19 cellular contexts compared by ENCODE assay signal in genomic region chr18:47903809-47904208, GRCh38. TPM values are rescaled to one million over a fixed set of nuclear protein-coding genes. Genes with fewer than 3 reads are reported as not detected.
DNase-seq lines count a peak whose midpoint lies in the region; ATAC-seq and TF ChIP-seq lines count a peak whose summit lies in the region.
"Had no signal": no experiment of that assay in that cellular context is flagged by ENCODE, and none has a peak within 500 bp of the region (broad histone marks: within the 10 kb centered on the region; RNA-seq: fewer than 3 reads in every experiment).

No MANE protein-coding gene starts in this region.

- H3K4me3 Mint-ChIP-seq in activated CD4-positive, alpha-beta memory T cell treated with anti-CD3 and anti-CD28 coated beads for 36 hours = no peak overlapping the region
- H3K4me3 Mint-ChIP-seq in activated CD4-positive, alpha-beta memory T cell treated with anti-CD3 and anti-CD28 coated beads, Interleukin-2, amount 10 ng/mL, durations not matched to agents 7 days and 5 days = no peak overlapping the region
- H3K4me3 Mint-ChIP-seq in CD4-positive, alpha-beta T cell = no peak overlapping the region
- H3K4me3 Mint-ChIP-seq in WTC11 (no peak overlapping the region), endothelial cell (ENCODE audit: unreplicated experiment) (peak overlapping the region; percentile 76)

- no peaks in the 10 kb centered on the region for H3K27me3 Mint-ChIP-seq in activated CD4-positive, alpha-beta memory T cell treated with anti-CD3 and anti-CD28 coated beads for 36 hours
- H3K27me3 Mint-ChIP-seq in activated CD4-positive, alpha-beta memory T cell treated with anti-CD3 and anti-CD28 coated beads, Interleukin-2, amount 10 ng/mL, durations not matched to agents 7 days and 5 days = no peaks in the 10 kb centered on the region
- no peaks in the 10 kb centered on the region for H3K27me3 Mint-ChIP-seq in CD4-positive, alpha-beta T cell
- H3K27me3 Mint-ChIP-seq in WTC11 (ENCODE audit: low read depth) (no peaks in the 10 kb centered on the region), endothelial cell (ENCODE audit: unreplicated experiment) (peaks cover 2% of the 10 kb centered on the region)

- no peak for TF ChIP-seq EP300 in upper lobe of left lung (IDR thresholded peaks at IDR 0.05)

- CTCF ChIA-PET in activated CD4-positive, alpha-beta memory T cell treated with anti-CD3 and anti-CD28 coated beads for 36 hours (lab: Charles Lee) = interaction anchor here (1.3 to 1.9 kb wide), 2 partner anchors 8 to 9 kb away, joined by 3 to 8 read pairs; no protein-coding TSS in a partner anchor
- CTCF ChIA-PET in activated CD4-positive, alpha-beta memory T cell treated with anti-CD3 and anti-CD28 coated beads, Interleukin-2, amount 10 ng/mL, durations not matched to agents 7 days and 5 days (lab: Charles Lee) = interaction anchor here (1.3 kb wide), 1 partner anchor 9 kb away, joined by 5 read pairs; no protein-coding TSS in a partner anchor
- CTCF ChIA-PET in CD4-positive, alpha-beta T cell (lab: Charles Lee) = no interaction called here
- CTCF ChIA-PET in WTC11 (lab: Charles Lee) = interaction anchor here (0.7 kb wide), 1 partner anchor 94 kb away, joined by 3 read pairs; no protein-coding TSS in a partner anchor

- peaks cover 27% of the 10 kb centered on the region for H3K9me3 Mint-ChIP-seq in activated CD4-positive, alpha-beta memory T cell treated with anti-CD3 and anti-CD28 coated beads for 36 hours
- peaks cover 35% of the 10 kb centered on the region for H3K9me3 Mint-ChIP-seq in activated CD4-positive, alpha-beta memory T cell treated with anti-CD3 and anti-CD28 coated beads, Interleukin-2, amount 10 ng/mL, durations not matched to agents 7 days and 5 days
- peaks cover 13% of the 10 kb centered on the region for H3K9me3 Mint-ChIP-seq in CD4-positive, alpha-beta T cell
- H3K9me3 Mint-ChIP-seq in WTC11 = peaks cover 16% of the 10 kb centered on the region
- H3K9me3 Mint-ChIP-seq in endothelial cell (ENCODE audit: unreplicated experiment) = peaks cover 5% of the 10 kb centered on the region

- H3K27ac ChIP-seq in CD4-positive, alpha-beta T cell (ENCODE audit: low read depth, low read length) = no peak overlapping the region
- H3K27ac ChIP-seq in upper lobe of left lung = no peak overlapping the region
- H3K27ac ChIP-seq: BLaER1, GM23248 had no signal

- no peak for TF ChIP-seq POLR2A in upper lobe of left lung (IDR thresholded peaks at IDR 0.05)

- peak overlapping the region; percentile 87 for H3K27ac Mint-ChIP-seq in activated CD4-positive, alpha-beta memory T cell treated with anti-CD3 and anti-CD28 coated beads for 36 hours
- no peak overlapping the region for H3K27ac Mint-ChIP-seq in activated CD4-positive, alpha-beta memory T cell treated with anti-CD3 and anti-CD28 coated beads, Interleukin-2, amount 10 ng/mL, durations not matched to agents 7 days and 5 days
- peak overlapping the region; percentile 87 for H3K27ac Mint-ChIP-seq in CD4-positive, alpha-beta T cell
- H3K27ac Mint-ChIP-seq in WTC11 = peak overlapping the region; percentile 68; the same call in 1 of the 2 replicates
- H3K27ac Mint-ChIP-seq in endothelial cell (ENCODE audit: unreplicated experiment) = peak overlapping the region; percentile 53

- WGBS in upper lobe of left lung, 2 donors = 86 to 95% methylated on average over 2 of the region's 2 CpGs

- H3K27me3 ChIP-seq in CD4-positive, alpha-beta T cell (ENCODE audit: control insufficient read depth, insufficient read depth, low read length) = no peaks in the 10 kb centered on the region
- H3K27me3 ChIP-seq in upper lobe of left lung = no peaks in the 10 kb centered on the region
- H3K27me3 ChIP-seq: BLaER1 had no signal

- peaks cover 9 to 15% (median 12%) of the 10 kb centered on the region in 4 donors for H3K4me1 ChIP-seq in upper lobe of left lung

- H3K4me1 Mint-ChIP-seq in activated CD4-positive, alpha-beta memory T cell treated with anti-CD3 and anti-CD28 coated beads for 36 hours (ENCODE audit: low read depth) = peaks cover 95% of the 10 kb centered on the region
- peaks cover 52% of the 10 kb centered on the region for H3K4me1 Mint-ChIP-seq in activated CD4-positive, alpha-beta memory T cell treated with anti-CD3 and anti-CD28 coated beads, Interleukin-2, amount 10 ng/mL, durations not matched to agents 7 days and 5 days
- peaks cover 94% of the 10 kb centered on the region for H3K4me1 Mint-ChIP-seq in CD4-positive, alpha-beta T cell (ENCODE audit: low read depth)
- H3K4me1 Mint-ChIP-seq in WTC11 (peaks cover 68% of the 10 kb centered on the region), endothelial cell (ENCODE audit: unreplicated experiment) (peaks cover 57% of the 10 kb centered on the region)

- POLR2A ChIA-PET in activated CD4-positive, alpha-beta memory T cell treated with anti-CD3 and anti-CD28 coated beads for 36 hours (lab: Charles Lee) = interaction anchor here (0.7 to 1.2 kb wide), 3 partner anchors 22 to 656 kb away, joined by 3 to 5 read pairs (median 3); partner anchors contain the start of gene SMAD2
- POLR2A ChIA-PET in activated CD4-positive, alpha-beta memory T cell treated with anti-CD3 and anti-CD28 coated beads, Interleukin-2, amount 10 ng/mL, durations not matched to agents 7 days and 5 days (lab: Charles Lee) = interaction anchor here (0.9 to 1.3 kb wide), 2 partner anchors 23 to 27 kb away, joined by 3 to 5 read pairs; partner anchors contain the start of gene SMAD2
- POLR2A ChIA-PET in CD4-positive, alpha-beta T cell (lab: Charles Lee) = no interaction called here
- POLR2A ChIA-PET in WTC11 (lab: Charles Lee) = no interaction called here

- no peak for TF ChIP-seq CTCF in CD4-positive, alpha-beta T cell (IDR thresholded peaks at IDR 0.05)
- TF ChIP-seq CTCF in WTC11 (IDR thresholded peaks at IDR 0.05) = no peak
- no peak for TF ChIP-seq CTCF in endothelial cell (IDR thresholded peaks at IDR 0.05; ENCODE audit: unreplicated experiment)
- no peak for TF ChIP-seq CTCF in upper lobe of left lung (IDR thresholded peaks at IDR 0.05)

- ATAC-seq in CD4-positive, alpha-beta T cell (ENCODE audit: poor library complexity) = no peak
- no peak for ATAC-seq in WTC11
- no peak for ATAC-seq in upper lobe of left lung (ENCODE audit: low FRiP score in 2 of 2)
- ATAC-seq in GM19397 (IDR thresholded peaks at IDR 0.05; ENCODE audit: unreplicated experiment) = no peak

- intact Hi-C loops in activated CD4-positive, alpha-beta memory T cell treated with anti-CD3 and anti-CD28 coated beads for 36 hours (cut with micrococcal nuclease) = no loop called here
- intact Hi-C loops in CD4-positive, alpha-beta T cell (cut with DNase I, micrococcal nuclease) = loop anchor here (2.0 to 5.0 kb wide), 2 partner anchors 27 to 37 kb away; partner anchors contain the start of gene SMAD2 (in 1 of the 2)

- peaks cover 68% of the 10 kb centered on the region for H3K36me3 Mint-ChIP-seq in activated CD4-positive, alpha-beta memory T cell treated with anti-CD3 and anti-CD28 coated beads for 36 hours
- peaks cover 72% of the 10 kb centered on the region for H3K36me3 Mint-ChIP-seq in activated CD4-positive, alpha-beta memory T cell treated with anti-CD3 and anti-CD28 coated beads, Interleukin-2, amount 10 ng/mL, durations not matched to agents 7 days and 5 days (ENCODE audit: low read depth)
- H3K36me3 Mint-ChIP-seq in CD4-positive, alpha-beta T cell (ENCODE audit: low read depth) = peaks cover 70% of the 10 kb centered on the region
- H3K36me3 Mint-ChIP-seq in WTC11 = peaks cover 26% of the 10 kb centered on the region
- H3K36me3 Mint-ChIP-seq in endothelial cell (ENCODE audit: low read depth, unreplicated experiment) = peaks cover 15% of the 10 kb centered on the region

- no peak overlapping the region for H3K4me3 ChIP-seq in upper lobe of left lung
- H3K4me3 ChIP-seq: BLaER1, GM23248 had no signal

- DNase-seq in activated CD4-positive, alpha-beta memory T cell treated with anti-CD3 and anti-CD28 coated beads for 36 hours = no peak
- no peak for DNase-seq in activated CD4-positive, alpha-beta memory T cell treated with anti-CD3 and anti-CD28 coated beads, Interleukin-2, amount 10 ng/mL, durations not matched to agents 7 days and 5 days
- no peak for DNase-seq in CD4-positive, alpha-beta T cell
- DNase-seq in WTC11 (ENCODE audit: low spot score) (no peak), endothelial cell (ENCODE audit: low spot score) (no peak), upper lobe of left lung (no peak), GM19240 (ENCODE audit: insufficient read length, low spot score) (no peak)
- DNase-seq: DND-41, GM23248, KG1, NCI-H1048, NCI-H1436 treated with DMSO at 0.1 percent for 48 hours, NCI-H2029 treated with DMSO at 0.1 percent for 48 hours, NCI-H2171 treated with DMSO at 0.1 percent for 48 hours, NCI-H446 treated with DMSO at 0.1 percent for 48 hours, NCI-H748 treated with DMSO at 0.1 percent for 48 hours, OCI-M1 had no signal

- H3K36me3 ChIP-seq in upper lobe of left lung = no peaks in the 10 kb centered on the region

- peaks cover 13% of the 10 kb centered on the region for H3K9me3 ChIP-seq in CD4-positive, alpha-beta T cell (ENCODE audit: control insufficient read depth, low read length)
- peaks cover 0 to 4% (median 0%) of the 10 kb centered on the region in 4 donors for H3K9me3 ChIP-seq in upper lobe of left lung

TF ChIP-seq in WTC11, 78 proteins besides CTCF, POLR2A, EP300 and RAD21 (continues in another document):
- TF ChIP-seq OVOL2 (CRISPR knock-in tag; IDR thresholded peaks at IDR 0.05; ENCODE audit: borderline replicate concordance) = no peak
- no peak for TF ChIP-seq NFATC4 (CRISPR knock-in tag; IDR thresholded peaks at IDR 0.05)
- no peak for TF ChIP-seq FOXJ3 (CRISPR knock-in tag; IDR thresholded peaks at IDR 0.05; ENCODE audit: borderline replicate concordance)
- no peak for TF ChIP-seq TCF7 (CRISPR knock-in tag; IDR thresholded peaks at IDR 0.05; ENCODE audit: low read depth)
- TF ChIP-seq ATF3 (CRISPR knock-in tag; conservative IDR thresholded peaks at IDR 0.05) = no peak
- TF ChIP-seq NR3C1 (CRISPR knock-in tag; conservative IDR thresholded peaks at IDR 0.05; ENCODE audit: low read depth) = no peak
- TF ChIP-seq ZBTB21 (CRISPR knock-in tag; IDR thresholded peaks at IDR 0.05; ENCODE audit: borderline replicate concordance) = no peak
- no peak for TF ChIP-seq MYBL2 (CRISPR knock-in tag; IDR thresholded peaks at IDR 0.05)
- TF ChIP-seq FOXK1 (CRISPR knock-in tag; IDR thresholded peaks at IDR 0.05) = no peak

RNA-seq across cellular contexts. Expression of gene SMAD2, which starts 26.6 kb away (rescaled TPM):
- total RNA-seq in activated CD4-positive, alpha-beta memory T cell treated with anti-CD3 and anti-CD28 coated beads for 36 hours = 100 to 1,000 TPM; 215 to 222 TPM
- total RNA-seq in activated CD4-positive, alpha-beta memory T cell treated with anti-CD3 and anti-CD28 coated beads, Interleukin-2, amount 10 ng/mL, durations not matched to agents 7 days and 5 days = 100 to 1,000 TPM; 170 to 174 TPM
- total RNA-seq in CD4-positive, alpha-beta T cell = 10 to 100 TPM; 80.4 to 83.0 TPM
- total RNA-seq in WTC11 (2021) (104 to 105 TPM (median 105 TPM) in 3 replicates), endothelial cell (ENCODE audit: unreplicated experiment) (150 TPM), upper lobe of left lung (100 to 1,000 TPM in 3 of 6 donors, 10 to 100 TPM in 3; 52.1 to 151 (median 97.8) TPM)

Comparison
In these comparisons a context has a peak if more than half of its experiments do, and no peak if none do; other contexts are left out.
1. POLR2A ChIA-PET loops: an anchor here in activated CD4-positive, alpha-beta memory T cell treated with anti-CD3 and anti-CD28 coated beads for 36 hours (0.7 to 1.2 kb wide) and activated CD4-positive, alpha-beta memory T cell treated with anti-CD3 and anti-CD28 coated beads, Interleukin-2, amount 10 ng/mL, durations not matched to agents 7 days and 5 days (0.9 to 1.3 kb wide); none called in CD4-positive, alpha-beta T cell and WTC11.